Comparison of ENCODE assay signal across 9 cellular contexts in genomic region chr22:31615940-31616314, GRCh38. TPM values are rescaled to one million over a fixed set of nuclear protein-coding genes. Genes with fewer than 3 reads are reported as not detected.
A peak's percentile ranks its signal among the peaks of the same experiment; 100 is the strongest.
DNase-seq lines count a peak whose midpoint lies in the region; ATAC-seq and TF ChIP-seq lines count a peak whose summit lies in the region.
"Had no signal": no experiment of that assay in that cellular context is flagged by ENCODE, and none has a peak within 500 bp of the region (broad histone marks: within the 10 kb centered on the region; RNA-seq: fewer than 3 reads in every experiment).

No MANE protein-coding gene starts in this region.

- no peaks in the 10 kb centered on the region for H3K27me3 Mint-ChIP-seq in activated B cell treated with CpG ODN at 0.5 μM for 24 hours
- no peaks in the 10 kb centered on the region for H3K27me3 Mint-ChIP-seq in nephron progenitor cell (ENCODE audit: low read depth, poor library complexity)

- ATAC-seq in HG02571 (IDR thresholded peaks at IDR 0.05; ENCODE audit: unreplicated experiment) (peak; percentile 4), activated B cell treated with CpG ODN at 0.5 μM for 24 hours (ENCODE audit: low read depth) (peak; percentile 11)

- H3K36me3 Mint-ChIP-seq in activated B cell treated with CpG ODN at 0.5 μM for 24 hours (ENCODE audit: low read depth) (peaks cover 55% of the 10 kb centered on the region), nephron progenitor cell (ENCODE audit: low read depth) (peaks cover 8% of the 10 kb centered on the region)

- TF ChIP-seq CTCF in activated B cell treated with CpG ODN at 0.5 μM for 24 hours (IDR thresholded peaks at IDR 0.05) = no peak
- TF ChIP-seq CTCF in nephron progenitor cell (IDR thresholded peaks at IDR 0.05) = no peak

- intact Hi-C loops in activated B cell treated with CpG ODN at 0.5 μM for 24 hours (cut with micrococcal nuclease) = loop anchor here (1.0 to 5.0 kb wide), 2 partner anchors 14 to 34 kb away; no protein-coding TSS in a partner anchor

- H3K27ac Mint-ChIP-seq in activated B cell treated with CpG ODN at 0.5 μM for 24 hours (peak overlapping the region; percentile 69), nephron progenitor cell (peak overlapping the region; percentile 70)

- peak overlapping the region; percentile 1 for H3K4me3 Mint-ChIP-seq in activated B cell treated with CpG ODN at 0.5 μM for 24 hours
- no peak overlapping the region for H3K4me3 Mint-ChIP-seq in nephron progenitor cell

- CTCF ChIA-PET in activated B cell treated with CpG ODN at 0.5 μM for 24 hours (lab: Charles Lee) = interaction anchor here (1.0 to 1.5 kb wide), 3 partner anchors 14 to 164 kb away, joined by 4 to 5 read pairs (median 5); no protein-coding TSS in a partner anchor

- DNase-seq in NCI-H82 (lab: John Stamatoyannopoulos, UW) (peak; percentile 39), NCI-H82 treated with DMSO at 0.1 percent for 48 hours (lab: John Stamatoyannopoulos, UW; ENCODE audit: unreplicated experiment) (no peak), activated B cell treated with CpG ODN at 0.5 μM for 24 hours (no peak), nephron progenitor cell (no peak), NCI-H1436 treated with DMSO at 0.1 percent for 48 hours (lab: John Stamatoyannopoulos, UW) (no peak), Kasumi-1 (lab: John Stamatoyannopoulos, UW) (no peak), NCI-H226 (no peak)
- DNase-seq: NCI-H1436 had no signal

- H3K9me3 Mint-ChIP-seq in activated B cell treated with CpG ODN at 0.5 μM for 24 hours (no peaks in the 10 kb centered on the region), nephron progenitor cell (no peaks in the 10 kb centered on the region)

- H3K4me1 Mint-ChIP-seq in activated B cell treated with CpG ODN at 0.5 μM for 24 hours = peaks cover 33% of the 10 kb centered on the region
- peaks cover 32% of the 10 kb centered on the region for H3K4me1 Mint-ChIP-seq in nephron progenitor cell

- POLR2A ChIA-PET in activated B cell treated with CpG ODN at 0.5 μM for 24 hours (lab: Charles Lee) = interaction anchor here (0.6 to 2.7 kb wide), 4 partner anchors 15 to 34 kb away, joined by 3 to 23 read pairs (median 5); no protein-coding TSS in a partner anchor

RNA-seq across cellular contexts. Expression of gene PISD, which starts 46.1 kb away (rescaled TPM):
- total RNA-seq in activated B cell treated with CpG ODN at 0.5 μM for 24 hours = 53.7 and 61.6 TPM in 2 replicates
